19 cellular contexts compared by ENCODE assay signal in the genomic region with DNA sequence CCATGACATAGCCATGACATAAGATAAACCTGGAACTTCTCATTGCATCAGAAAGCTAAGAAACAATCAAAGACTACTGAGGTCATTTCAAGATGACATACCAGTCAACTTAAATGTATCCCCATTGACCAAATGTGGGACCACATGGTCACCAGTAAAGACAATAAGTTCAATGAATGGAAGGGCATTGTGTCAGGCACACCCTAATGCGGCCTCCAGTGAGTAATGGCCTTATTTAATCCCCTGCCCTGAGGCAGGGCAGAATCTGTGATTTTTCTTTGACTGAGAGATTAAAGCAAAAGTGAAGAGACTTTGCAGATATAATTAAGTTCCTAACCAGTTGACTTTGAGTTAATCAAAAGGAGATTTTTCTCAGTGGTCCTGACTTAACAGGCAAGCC. TPM values are rescaled to one million over a fixed set of nuclear protein-coding genes. Genes with fewer than 3 reads are reported as not detected.
"Had no signal": no experiment of that assay in that cellular context is flagged by ENCODE, and none has a peak within 500 bp of the region (broad histone marks: within the 10 kb centered on the region; RNA-seq: fewer than 3 reads in every experiment).

No MANE protein-coding gene starts in this region.

- ATAC-seq: effector memory CD8-positive, alpha-beta T cell; heart left ventricle; left lobe of liver; mucosa of descending colon; naive thymus-derived CD8-positive, alpha-beta T cell had no signal

- H3K9me3 ChIP-seq: ovary, uterus had no signal

- H3K4me3 ChIP-seq: heart left ventricle, mucosa of descending colon, ovary, right atrium auricular region, sigmoid colon, smooth muscle cell, tibial artery, upper lobe of left lung, uterus had no signal

- DNase-seq: effector memory CD8-positive, alpha-beta T cell; erythroblast; heart left ventricle; islet precursor cell; mucosa of descending colon; naive thymus-derived CD8-positive, alpha-beta T cell; ovary; stimulated activated CD4-positive, alpha-beta T cell treated with anti-CD3 and anti-CD28 coated beads, Interleukin-2, amount 100 ng/mL, for 48 hours; tibial artery; upper lobe of left lung; uterus had no signal

- H3K27me3 ChIP-seq: ovary, right atrium auricular region, tibial artery, upper lobe of left lung, uterus had no signal

- H3K36me3 ChIP-seq: heart left ventricle, ovary, right atrium auricular region, sigmoid colon, tibial artery, upper lobe of left lung, uterus had no signal

- H3K4me1 ChIP-seq: heart left ventricle, right atrium auricular region, sigmoid colon, upper lobe of left lung, uterus had no signal

- H3K4me2 ChIP-seq: smooth muscle cell had no signal

- H3K27ac ChIP-seq: heart left ventricle, ovary, right atrium auricular region, sigmoid colon, tibial artery, upper lobe of left lung, uterus had no signal

RNA-seq across cellular contexts. Expression of gene SYT8, which starts 17.3 kb away (rescaled TPM):
- total RNA-seq: frontal cortex; glomerular endothelial cell; heart left ventricle; naive thymus-derived CD8-positive, alpha-beta T cell; posterior vena cava; right atrium auricular region; sigmoid colon; temporal lobe had no signal

RNA-seq across cellular contexts. Expression of gene TNNI2, which starts 21.3 kb away (rescaled TPM):
- total RNA-seq: frontal cortex; glomerular endothelial cell; left lobe of liver; naive thymus-derived CD8-positive, alpha-beta T cell; right atrium auricular region; sigmoid colon; temporal lobe had no signal
